ENCODE assay signal across 9 cellular contexts in genomic region chr12:119681953-119682352, GRCh38. TPM values are rescaled to one million over a fixed set of nuclear protein-coding genes. Genes with fewer than 3 reads are reported as not detected.
DNase-seq lines count a peak whose midpoint lies in the region; ATAC-seq and TF ChIP-seq lines count a peak whose summit lies in the region.
"Had no signal": no experiment of that assay in that cellular context is flagged by ENCODE, and none has a peak within 500 bp of the region (broad histone marks: within the 10 kb centered on the region; RNA-seq: fewer than 3 reads in every experiment).

No MANE protein-coding gene starts in this region.

- intact Hi-C loops in CD8-positive, alpha-beta T cell (cut with DNase I, micrococcal nuclease), result no loop called here

- POLR2A ChIA-PET in CD8-positive, alpha-beta T cell (lab: Charles Lee), result interaction anchor here (0.9 kb wide), 1 partner anchor 14 kb away, joined by 3 read pairs; the partner anchor contains the start of gene PRKAB1

- H3K27ac ChIP-seq in CD8-positive, alpha-beta T cell (ENCODE audit: low read depth, low read length), result no peak overlapping the region
- H3K27ac ChIP-seq in HUES6 (ENCODE audit: low read depth, low read length), result peak overlapping the region; percentile 6; the same call in 1 of the 2 replicates

- DNase-seq in CD8-positive, alpha-beta T cell, result no peak
- peak; percentile 65 for DNase-seq in left kidney (ENCODE audit: low read depth, low spot score)
- no peak for DNase-seq in cerebellum (ENCODE audit: low spot score)
- no peak for DNase-seq in islet precursor cell
- no peak for DNase-seq in NCI-H2081 treated with DMSO at 0.1 percent for 48 hours (lab: John Stamatoyannopoulos, UW)
- DNase-seq: GDM1 had no signal

- H3K27me3 Mint-ChIP-seq in CD8-positive, alpha-beta T cell (ENCODE audit: low read depth), result no peaks in the 10 kb centered on the region

- no peak for ATAC-seq in CD8-positive, alpha-beta T cell
- ATAC-seq in GM19452 (IDR thresholded peaks at IDR 0.05; ENCODE audit: unreplicated experiment) (peak; percentile 55), HG03280 (IDR thresholded peaks at IDR 0.05; ENCODE audit: unreplicated experiment) (no peak)

- CTCF ChIA-PET in CD8-positive, alpha-beta T cell (lab: Charles Lee), result no interaction called here

- H3K4me1 Mint-ChIP-seq in CD8-positive, alpha-beta T cell (ENCODE audit: low read depth), result peaks cover 8% of the 10 kb centered on the region

- no peaks in the 10 kb centered on the region for H3K9me3 ChIP-seq in CD8-positive, alpha-beta T cell (ENCODE audit: low read length)
- H3K9me3 ChIP-seq in HUES6 (ENCODE audit: control insufficient read depth, insufficient read depth, low read depth, low read length), result no peaks in the 10 kb centered on the region

- no peak overlapping the region for H3K4me3 ChIP-seq in CD8-positive, alpha-beta T cell (ENCODE audit: low read depth, low read length)
- H3K4me3 ChIP-seq in HUES6 (ENCODE audit: low read depth, low read length), result no peak overlapping the region

- no peak overlapping the region for H3K9ac ChIP-seq in HUES6 (ENCODE audit: low read length)

- no peaks in the 10 kb centered on the region for H3K27me3 ChIP-seq in CD8-positive, alpha-beta T cell (ENCODE audit: insufficient read depth, low read length)
- H3K27me3 ChIP-seq in HUES6 (ENCODE audit: control insufficient read depth, insufficient read depth, low read length), result no peaks in the 10 kb centered on the region

- H3K27ac Mint-ChIP-seq in CD8-positive, alpha-beta T cell, result peak overlapping the region; percentile 83

- no peak overlapping the region for H3K4me3 Mint-ChIP-seq in CD8-positive, alpha-beta T cell

- H3K36me3 Mint-ChIP-seq in CD8-positive, alpha-beta T cell, result peaks cover 50% of the 10 kb centered on the region

- TF ChIP-seq CTCF in CD8-positive, alpha-beta T cell (IDR thresholded peaks at IDR 0.05), result no peak

- no peaks in the 10 kb centered on the region for H3K4me1 ChIP-seq in CD8-positive, alpha-beta T cell (ENCODE audit: insufficient read depth, low read length)
- H3K4me1 ChIP-seq in HUES6 (ENCODE audit: control insufficient read depth, insufficient read depth, low read length), result peaks cover 16% of the 10 kb centered on the region

- H3K36me3 ChIP-seq in CD8-positive, alpha-beta T cell (ENCODE audit: insufficient read depth, low read length), result peaks cover 27% of the 10 kb centered on the region
- H3K36me3 ChIP-seq in HUES6 (ENCODE audit: control insufficient read depth, insufficient read depth, low read length), result peaks cover 67% of the 10 kb centered on the region

- no peaks in the 10 kb centered on the region for H3K9me3 Mint-ChIP-seq in CD8-positive, alpha-beta T cell

RNA-seq across cellular contexts. Expression of gene PRKAB1, which starts 14.0 kb away (rescaled TPM):
- total RNA-seq in CD8-positive, alpha-beta T cell, result 10 to 100 TPM; 17.9 to 23.7 TPM
- total RNA-seq in cerebellum, result 18.1 TPM
